In genomic region chr2:231028890-231029289, GRCh38 we compare ENCODE assay signal across 2 cellular contexts.
TF ChIP-seq lines count a peak whose summit lies in the region.

No MANE protein-coding gene starts in this region.

TF ChIP-seq in WTC11, 78 proteins besides CTCF, POLR2A, EP300 and RAD21:
- TF ChIP-seq, protein P1, sequence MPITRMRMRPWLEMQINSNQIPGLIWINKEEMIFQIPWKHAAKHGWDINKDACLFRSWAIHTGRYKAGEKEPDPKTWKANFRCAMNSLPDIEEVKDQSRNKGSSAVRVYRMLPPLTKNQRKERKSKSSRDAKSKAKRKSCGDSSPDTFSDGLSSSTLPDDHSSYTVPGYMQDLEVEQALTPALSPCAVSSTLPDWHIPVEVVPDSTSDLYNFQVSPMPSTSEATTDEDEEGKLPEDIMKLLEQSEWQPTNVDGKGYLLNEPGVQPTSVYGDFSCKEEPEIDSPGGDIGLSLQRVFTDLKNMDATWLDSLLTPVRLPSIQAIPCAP (CRISPR knock-in tag; IDR thresholded peaks at IDR 0.05) = no peak
- TF ChIP-seq GTF2I (CRISPR knock-in tag; conservative IDR thresholded peaks at IDR 0.05) = peak; percentile 60; the same call in 1 of the 2 replicates

TF ChIP-seq in H1, 55 proteins besides CTCF, POLR2A, EP300 and RAD21:
- peak; percentile 77; the same call in 1 of the 2 replicates for TF ChIP-seq KDM1A (IDR thresholded peaks at IDR 0.05; ENCODE audit: borderline replicate concordance, low read length)
- no peak for TF ChIP-seq JUND (IDR thresholded peaks at IDR 0.05; ENCODE audit: low read length)
- TF ChIP-seq RFX5 (IDR thresholded peaks at IDR 0.05; ENCODE audit: borderline replicate concordance, low read depth, low read length) = no peak
